9 cellular contexts compared by ENCODE assay signal in genomic region chr15:64443747-64444621, GRCh38.
A peak's percentile ranks its signal among the peaks of the same experiment; 100 is the strongest.
DNase-seq lines count a peak whose midpoint lies in the region; ATAC-seq lines count a peak whose summit lies in the region.
"Had no signal": no experiment of that assay in that cellular context is flagged by ENCODE, and none has a peak within 500 bp of the region (broad histone marks: within the 10 kb centered on the region; RNA-seq: fewer than 3 reads in every experiment).

No MANE protein-coding gene starts in this region.

- peaks cover 60% of the 10 kb centered on the region for H3K4me1 Mint-ChIP-seq in stimulated activated naive CD8-positive, alpha-beta T cell treated with anti-CD3 and anti-CD28 coated beads, Interleukin-15, amount 100 ng/mL, for 72 hours

- peak overlapping the region; percentile 68 to 76 for H3K4me3 Mint-ChIP-seq in stimulated activated naive CD8-positive, alpha-beta T cell treated with anti-CD3 and anti-CD28 coated beads, Interleukin-15, amount 100 ng/mL, for 72 hours
- H3K4me3 Mint-ChIP-seq: naive B cell had no signal

- intact Hi-C loops in posterior cingulate gyrus (cut with DNase I) = no loop called here

- peak overlapping the region; percentile 92 for H3K27ac Mint-ChIP-seq in stimulated activated naive CD8-positive, alpha-beta T cell treated with anti-CD3 and anti-CD28 coated beads, Interleukin-15, amount 100 ng/mL, for 72 hours

- peak; percentile 53 for ATAC-seq in GM21786 (IDR thresholded peaks at IDR 0.05; ENCODE audit: unreplicated experiment)
- peak; percentile 94 for ATAC-seq in stimulated activated naive CD8-positive, alpha-beta T cell treated with anti-CD3 and anti-CD28 coated beads, Interleukin-15, amount 100 ng/mL, for 72 hours

- no peaks in the 10 kb centered on the region for H3K9me3 Mint-ChIP-seq in stimulated activated naive CD8-positive, alpha-beta T cell treated with anti-CD3 and anti-CD28 coated beads, Interleukin-15, amount 100 ng/mL, for 72 hours
- H3K9me3 Mint-ChIP-seq: naive B cell had no signal

- no peaks in the 10 kb centered on the region for H3K27me3 Mint-ChIP-seq in stimulated activated naive CD8-positive, alpha-beta T cell treated with anti-CD3 and anti-CD28 coated beads, Interleukin-15, amount 100 ng/mL, for 72 hours
- H3K27me3 Mint-ChIP-seq: naive B cell had no signal

- DNase-seq in GM04504 (ENCODE audit: low read depth) = peak; percentile 37
- DNase-seq in RPMI8226 = peak; percentile 96
- peak; percentile 43 for DNase-seq in fibroblast of gingiva (ENCODE audit: low read depth)
- peak; percentile 21 to 31 for DNase-seq in stimulated activated naive CD8-positive, alpha-beta T cell treated with anti-CD3 and anti-CD28 coated beads, Interleukin-15, amount 100 ng/mL, for 72 hours
- DNase-seq in NCI-H2196 (lab: John Stamatoyannopoulos, UW; ENCODE audit: unreplicated experiment) = no peak
- DNase-seq in posterior cingulate gyrus = no peak
- no peak for DNase-seq in pons (ENCODE audit: low spot score)
- DNase-seq: naive B cell had no signal

Comparison
In these comparisons a context has a peak if more than half of its experiments do, and no peak if none do; other contexts are left out.
1. DNase-seq: peak in GM04504 (single experiment), RPMI8226 (single experiment), fibroblast of gingiva (single experiment) and stimulated activated naive CD8-positive, alpha-beta T cell treated with anti-CD3 and anti-CD28 coated beads, Interleukin-15, amount 100 ng/mL, for 72 hours (2 of 2); none in NCI-H2196 (single experiment), posterior cingulate gyrus (0 of 10) and pons (single experiment).